Comparison of ENCODE assay signal across 7 cellular contexts in the genomic region with DNA sequence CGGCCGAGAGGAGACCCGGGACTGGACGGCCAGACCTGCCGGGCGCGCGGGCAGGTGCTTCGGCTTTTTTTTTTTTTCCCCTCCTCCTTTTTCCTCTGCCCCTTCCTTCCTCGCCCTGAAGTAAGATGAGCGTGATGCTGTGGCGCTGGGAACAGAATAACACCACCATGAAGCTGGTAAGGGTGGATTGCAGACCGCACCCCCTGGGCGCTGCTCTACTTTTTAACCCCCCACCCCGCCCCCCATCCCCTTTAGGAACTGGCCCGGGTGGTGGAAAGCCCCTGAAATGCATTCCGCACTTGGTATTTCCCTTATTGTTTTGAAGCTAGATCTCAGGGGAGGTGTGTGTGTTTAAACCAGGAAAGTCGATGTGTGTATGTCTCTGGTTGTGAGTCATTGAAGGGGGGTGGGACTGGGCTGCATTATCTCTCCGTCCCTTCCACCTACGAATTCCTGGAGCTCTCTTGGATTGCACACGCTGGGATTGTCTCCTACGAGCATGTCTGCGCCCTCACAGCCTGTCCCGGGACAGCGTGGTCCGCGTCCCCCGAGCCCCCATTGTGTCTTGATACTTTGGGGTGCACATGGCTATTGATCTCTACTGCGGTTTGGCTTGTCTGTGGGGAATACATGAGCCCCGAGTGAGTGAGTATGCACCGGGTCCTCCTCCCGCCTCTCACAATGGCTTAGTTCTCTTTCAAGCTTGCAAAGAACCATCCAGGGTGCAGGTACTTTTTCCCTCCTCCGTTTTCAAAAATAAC.
DNase-seq lines count a peak whose midpoint lies in the region; ATAC-seq and TF ChIP-seq lines count a peak whose summit lies in the region.

No MANE protein-coding gene starts in this region.

- peaks cover 21% of the 10 kb centered on the region for H3K79me1 ChIP-seq in mesenchymal stem cell (replicated peaks; ENCODE audit: low read length, poor library complexity, severe bottlenecking)

- H2BK15ac ChIP-seq in mesenchymal stem cell (ENCODE audit: low read depth, poor library complexity, severe bottlenecking) = peak overlapping the region; percentile 33

- H3K27me3 ChIP-seq in HUES6 (ENCODE audit: control insufficient read depth, insufficient read depth, low read length) = peaks cover 11% of the 10 kb centered on the region
- no peaks in the 10 kb centered on the region for H3K27me3 ChIP-seq in colonic mucosa
- H3K27me3 ChIP-seq in mesenchymal stem cell (ENCODE audit: control insufficient read depth in 1 of 2, insufficient read depth in 1 of 2, low read length in 2 of 2) = no peaks in the 10 kb centered on the region
- H3K27me3 ChIP-seq in uterus = no peaks in the 10 kb centered on the region

- H4K8ac ChIP-seq in mesenchymal stem cell (ENCODE audit: low read length) = peak overlapping the region; percentile 22

- DNase-seq in colonic mucosa (peak; percentile 52), mesenchymal stem cell (peak; percentile 61), uterus (no peak), KG1 (lab: John Stamatoyannopoulos, UW) (no peak)

- H2BK120ac ChIP-seq in mesenchymal stem cell (ENCODE audit: low read depth, low read length) = no peak overlapping the region

- no peak overlapping the region for H3K4ac ChIP-seq in mesenchymal stem cell (ENCODE audit: low read depth in 1 of 2, low read length in 2 of 2)

- H3K4me3 ChIP-seq in HUES6 (ENCODE audit: low read depth, low read length) = peak overlapping the region; percentile 96
- H3K4me3 ChIP-seq in colonic mucosa = peak overlapping the region; percentile 53
- peak overlapping the region; percentile 64 to 67 for H3K4me3 ChIP-seq in mesenchymal stem cell (ENCODE audit: insufficient read depth in 1 of 2, low read depth in 1 of 2, low read length in 2 of 2)
- peak overlapping the region; percentile 28 to 43 for H3K4me3 ChIP-seq in uterus

- H3K18ac ChIP-seq in mesenchymal stem cell (ENCODE audit: low read depth in 1 of 2, low read length in 2 of 2) = no peak overlapping the region

- peaks cover 45% of the 10 kb centered on the region for H3K4me1 ChIP-seq in HUES6 (ENCODE audit: control insufficient read depth, insufficient read depth, low read length)
- no peaks in the 10 kb centered on the region for H3K4me1 ChIP-seq in colonic mucosa
- H3K4me1 ChIP-seq in mesenchymal stem cell (ENCODE audit: control insufficient read depth, insufficient read depth, low read depth, low read length) = peaks cover 9% of the 10 kb centered on the region
- H3K4me1 ChIP-seq in uterus = no peaks in the 10 kb centered on the region

- peak overlapping the region; percentile 76 for H3K4me2 ChIP-seq in mesenchymal stem cell (ENCODE audit: low read length, poor library complexity, severe bottlenecking)

- H2BK12ac ChIP-seq in mesenchymal stem cell (ENCODE audit: low read length in 2 of 2) = no peak overlapping the region

- H2AK5ac ChIP-seq in mesenchymal stem cell (ENCODE audit: low read length, severe bottlenecking) = no peak overlapping the region

- TF ChIP-seq CTCF in colonic mucosa (IDR thresholded peaks at IDR 0.05) (no peak), uterus (IDR thresholded peaks at IDR 0.05) (no peak)

- intact Hi-C loops in colonic mucosa (cut with DNase I) = no loop called here
- intact Hi-C loops in uterus (cut with DNase I; ENCODE audit: low total_unique reads) = no loop called here

- H3K27ac ChIP-seq in HUES6 (ENCODE audit: low read depth, low read length) (peak overlapping the region; percentile 70), colonic mucosa (no peak overlapping the region), mesenchymal stem cell (ENCODE audit: low read length, poor library complexity, severe bottlenecking) (no peak overlapping the region), uterus (no peak overlapping the region)

- H3K23ac ChIP-seq in mesenchymal stem cell (ENCODE audit: low read length in 2 of 2) = no peak overlapping the region

- no peak overlapping the region for H2BK5ac ChIP-seq in mesenchymal stem cell (ENCODE audit: low read depth, low read length, poor library complexity, severe bottlenecking)

- ATAC-seq in GM18498 (IDR thresholded peaks at IDR 0.05; ENCODE audit: unreplicated experiment) (peak; percentile 75), GM21528 (IDR thresholded peaks at IDR 0.05; ENCODE audit: low FRiP score, unreplicated experiment) (peak; percentile 86)

- no peak overlapping the region for H2AFZ ChIP-seq in mesenchymal stem cell (ENCODE audit: low read depth, low read length)

- 5% methylated on average over 18 of the region's 33 CpGs for WGBS in mesenchymal stem cell

- H3K9ac ChIP-seq in HUES6 (ENCODE audit: low read length) (peak overlapping the region; percentile 80), colonic mucosa (ENCODE audit: low read depth in 2 of 2, low read length in 2 of 2) (peak overlapping the region in 1 of 2 donors; percentile 64), mesenchymal stem cell (ENCODE audit: low read length) (peak overlapping the region; percentile 37)

- TF ChIP-seq POLR2A in uterus (IDR thresholded peaks at IDR 0.05) = no peak

- H4K91ac ChIP-seq in mesenchymal stem cell (ENCODE audit: low read length) = no peak overlapping the region

- H3K36me3 ChIP-seq in HUES6 (ENCODE audit: control insufficient read depth, insufficient read depth, low read length) = no peaks in the 10 kb centered on the region
- H3K36me3 ChIP-seq in colonic mucosa = no peaks in the 10 kb centered on the region
- H3K36me3 ChIP-seq in mesenchymal stem cell (ENCODE audit: control insufficient read depth in 1 of 2, insufficient read depth in 2 of 2, low read depth in 1 of 2, low read length in 2 of 2) = peaks cover 0 to 11% of the 10 kb centered on the region in 2 experiments
- no peaks in the 10 kb centered on the region for H3K36me3 ChIP-seq in uterus

- H3K9me3 ChIP-seq in HUES6 (ENCODE audit: control insufficient read depth, insufficient read depth, low read depth, low read length) = no peaks in the 10 kb centered on the region; the same call in 1 of the 2 replicates
- no peaks in the 10 kb centered on the region for H3K9me3 ChIP-seq in colonic mucosa
- no peaks in the 10 kb centered on the region for H3K9me3 ChIP-seq in mesenchymal stem cell (ENCODE audit: control insufficient read depth, low read length)
- no peaks in the 10 kb centered on the region for H3K9me3 ChIP-seq in uterus

- no peak overlapping the region for H3K14ac ChIP-seq in mesenchymal stem cell (ENCODE audit: low read length in 2 of 2)

Comparison
In these comparisons a context has a peak if more than half of its experiments do, and no peak if none do; other contexts are left out.
1. H3K4me3 ChIP-seq: peak in every context shown above with its lines; median percentile 96 in HUES6; 66 in mesenchymal stem cell; 53 in colonic mucosa; 36 in uterus.
2. DNase-seq: peak in colonic mucosa (single experiment) and mesenchymal stem cell (single experiment); none in uterus (0 of 2) and KG1 (single experiment).